In genomic region chr12:65996146-65996545, GRCh38 we compare ENCODE assay signal across 25 cellular contexts.
"Had no signal": no experiment of that assay in that cellular context is flagged by ENCODE, and none has a peak within 500 bp of the region (broad histone marks: within the 10 kb centered on the region; RNA-seq: fewer than 3 reads in every experiment).

No MANE protein-coding gene starts in this region.

- H3K4me1 ChIP-seq: ascending aorta, body of pancreas had no signal

- DNase-seq: activated B cell treated with CpG ODN at 0.5 μM for 24 hours; activated CD4-positive, alpha-beta T cell treated with anti-CD3 and anti-CD28 coated beads for 1 hour; activated CD4-positive, alpha-beta T cell treated with anti-CD3 and anti-CD28 coated beads, Interleukin-2, amount 10 ng/mL, durations not matched to agents 24 days and 14 days; activated CD4-positive, alpha-beta T cell treated with anti-CD3 and anti-CD28 coated beads, Interleukin-2, amount 50 U/mL, for 48 hours; activated CD8-positive, alpha-beta memory T cell treated with anti-CD3 and anti-CD28 coated beads, Interleukin-2, amount 10 ng/mL, durations not matched to agents 7 days and 5 days; activated effector memory CD4-positive, alpha-beta T cell treated with Interleukin-2 at 50 U/mL for 16 hours; activated naive CD4-positive, alpha-beta T cell; activated T-cell treated with anti-CD3 and anti-CD28 coated beads, Interleukin-2, amount 50 U/mL, for 24 hours; body of pancreas; Kasumi-1; KBM-7; NCI-H1092; NCI-H1417; NCI-H1930; NCI-H2107; NCI-H2171 treated with DMSO at 0.1 percent for 48 hours; NCI-H226; NCI-H526 treated with DMSO at 0.1 percent for 48 hours; NCI-H82; PC-3; SHP77; T-helper 17 cell; T-helper 9 cell had no signal

- H3K27ac ChIP-seq: ascending aorta, body of pancreas, SJSA1 had no signal

- H3K4me3 ChIP-seq: ascending aorta, body of pancreas, SJSA1 had no signal

- H3K9me3 ChIP-seq: ascending aorta, body of pancreas, SJSA1 had no signal

- H3K27me3 ChIP-seq: ascending aorta, body of pancreas, SJSA1 had no signal

- H3K36me3 ChIP-seq: ascending aorta, SJSA1 had no signal

- ATAC-seq: activated CD8-positive, alpha-beta memory T cell treated with anti-CD3 and anti-CD28 coated beads, Interleukin-2, amount 10 ng/mL, durations not matched to agents 7 days and 5 days; body of pancreas; PC-3; T-helper 17 cell had no signal
